28 cellular contexts compared by ENCODE assay signal in the genomic region with DNA sequence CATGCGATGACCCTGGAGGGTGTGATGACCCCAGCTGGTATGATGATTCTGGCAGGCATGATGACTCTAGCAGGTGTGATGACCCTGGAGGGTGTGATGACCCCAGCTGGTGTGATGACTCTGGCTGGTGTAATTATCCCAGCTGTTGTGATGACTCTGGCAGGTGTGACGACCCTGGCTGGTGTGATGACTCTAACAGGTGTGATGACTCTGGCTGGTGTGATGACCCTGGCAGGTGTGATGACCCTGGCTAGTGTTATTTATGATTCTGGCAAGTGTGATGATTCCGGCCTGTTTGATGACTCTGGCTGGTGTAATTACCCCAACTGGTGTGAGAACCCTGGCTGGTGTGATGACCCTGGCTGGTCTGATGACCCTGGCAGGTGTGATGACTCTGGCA.
"Had no signal": no experiment of that assay in that cellular context is flagged by ENCODE, and none has a peak within 500 bp of the region (broad histone marks: within the 10 kb centered on the region; RNA-seq: fewer than 3 reads in every experiment).

No MANE protein-coding gene starts in this region.

- H2AFZ ChIP-seq: hepatocyte had no signal

- H3K4me3 ChIP-seq: coronary artery, dorsolateral prefrontal cortex, gastroesophageal sphincter, hepatocyte, mucosa of descending colon, pancreas, prostate gland, sigmoid colon, vagina had no signal

- H3K36me3 ChIP-seq: gastroesophageal sphincter, pancreas, prostate gland, sigmoid colon, vagina had no signal

- H3K4me3 Mint-ChIP-seq: activated naive CD8-positive, alpha-beta T cell; activated T-cell treated with anti-CD3 and anti-CD28 coated beads, Interleukin-2, amount 50 U/mL, for 72 hours; nephron progenitor cell; stimulated activated effector memory CD8-positive, alpha-beta T cell treated with anti-CD3 and anti-CD28 coated beads, Interleukin-12 subunit alpha, Interleukin-12 subunit beta, amount 100 ng/mL, for 72 hours; stimulated activated naive CD8-positive, alpha-beta T cell treated with anti-CD3 and anti-CD28 coated beads, Interleukin-15, amount 100 ng/mL, for 72 hours; type B pancreatic cell had no signal

- H3K4me1 Mint-ChIP-seq: stimulated activated effector memory CD8-positive, alpha-beta T cell treated with anti-CD3 and anti-CD28 coated beads, Interleukin-12 subunit alpha, Interleukin-12 subunit beta, amount 100 ng/mL, for 72 hours; stimulated activated naive CD8-positive, alpha-beta T cell treated with anti-CD3 and anti-CD28 coated beads, Interleukin-15, amount 100 ng/mL, for 72 hours had no signal

- H3K27ac Mint-ChIP-seq: activated naive CD8-positive, alpha-beta T cell; activated T-cell treated with anti-CD3 and anti-CD28 coated beads, Interleukin-2, amount 50 U/mL, for 72 hours; nephron progenitor cell; stimulated activated effector memory CD8-positive, alpha-beta T cell treated with anti-CD3 and anti-CD28 coated beads, Interleukin-12 subunit alpha, Interleukin-12 subunit beta, amount 100 ng/mL, for 72 hours; type B pancreatic cell had no signal

- DNase-seq: activated CD4-positive, alpha-beta T cell treated with anti-CD3 and anti-CD28 coated beads for 4 hours; activated CD4-positive, alpha-beta T cell treated with anti-CD3 and anti-CD28 coated beads, Interleukin-2, amount 50 U/mL, for 4 hours; activated naive CD4-positive, alpha-beta T cell; activated T-cell treated with anti-CD3 and anti-CD28 coated beads for 4 hours; activated T-cell treated with anti-CD3 and anti-CD28 coated beads, Interleukin-2, amount 50 U/mL, for 72 hours; anterior cingulate cortex; dorsolateral prefrontal cortex; effector memory CD4-positive, alpha-beta T cell; islet precursor cell; left ventricle myocardium superior; mucosa of descending colon; nephron progenitor cell; nucleus accumbens; pancreas; retina; sigmoid colon; small intestine; stimulated activated CD4-positive, alpha-beta T cell treated with anti-CD3 and anti-CD28 coated beads, Interleukin-4, amount 100 ng/mL, for 24 hours; stimulated activated naive CD8-positive, alpha-beta T cell treated with anti-CD3 and anti-CD28 coated beads, Interleukin-15, amount 100 ng/mL, for 72 hours; substantia nigra had no signal

- FAIRE-seq: pancreas, small intestine had no signal

- H3K27me3 ChIP-seq: dorsolateral prefrontal cortex, gastroesophageal sphincter, hepatocyte, pancreas, sigmoid colon, vagina had no signal

- H3K27ac ChIP-seq: coronary artery, dorsolateral prefrontal cortex, gastroesophageal sphincter, hepatocyte, pancreas, prostate gland, sigmoid colon, vagina had no signal

- H3K4me2 ChIP-seq: hepatocyte had no signal

- H3K36me3 Mint-ChIP-seq: activated naive CD8-positive, alpha-beta T cell; stimulated activated effector memory CD8-positive, alpha-beta T cell treated with anti-CD3 and anti-CD28 coated beads, Interleukin-12 subunit alpha, Interleukin-12 subunit beta, amount 100 ng/mL, for 72 hours; type B pancreatic cell had no signal

- H3K4me1 ChIP-seq: pancreas, prostate gland had no signal

- H3K9me3 ChIP-seq: gastroesophageal sphincter, pancreas, prostate gland, vagina had no signal

- H3K27me3 Mint-ChIP-seq: activated naive CD8-positive, alpha-beta T cell had no signal

- ATAC-seq: activated T-cell treated with anti-CD3 and anti-CD28 coated beads, Interleukin-2, amount 50 U/mL, for 72 hours; gastroesophageal sphincter; left ventricle myocardium superior; mucosa of descending colon; pancreas; stimulated activated effector memory CD8-positive, alpha-beta T cell treated with anti-CD3 and anti-CD28 coated beads, Interleukin-12 subunit alpha, Interleukin-12 subunit beta, amount 100 ng/mL, for 72 hours; stimulated activated naive CD8-positive, alpha-beta T cell treated with anti-CD3 and anti-CD28 coated beads, Interleukin-15, amount 100 ng/mL, for 72 hours had no signal
